2 cellular contexts compared by ENCODE assay signal in the genomic region with DNA sequence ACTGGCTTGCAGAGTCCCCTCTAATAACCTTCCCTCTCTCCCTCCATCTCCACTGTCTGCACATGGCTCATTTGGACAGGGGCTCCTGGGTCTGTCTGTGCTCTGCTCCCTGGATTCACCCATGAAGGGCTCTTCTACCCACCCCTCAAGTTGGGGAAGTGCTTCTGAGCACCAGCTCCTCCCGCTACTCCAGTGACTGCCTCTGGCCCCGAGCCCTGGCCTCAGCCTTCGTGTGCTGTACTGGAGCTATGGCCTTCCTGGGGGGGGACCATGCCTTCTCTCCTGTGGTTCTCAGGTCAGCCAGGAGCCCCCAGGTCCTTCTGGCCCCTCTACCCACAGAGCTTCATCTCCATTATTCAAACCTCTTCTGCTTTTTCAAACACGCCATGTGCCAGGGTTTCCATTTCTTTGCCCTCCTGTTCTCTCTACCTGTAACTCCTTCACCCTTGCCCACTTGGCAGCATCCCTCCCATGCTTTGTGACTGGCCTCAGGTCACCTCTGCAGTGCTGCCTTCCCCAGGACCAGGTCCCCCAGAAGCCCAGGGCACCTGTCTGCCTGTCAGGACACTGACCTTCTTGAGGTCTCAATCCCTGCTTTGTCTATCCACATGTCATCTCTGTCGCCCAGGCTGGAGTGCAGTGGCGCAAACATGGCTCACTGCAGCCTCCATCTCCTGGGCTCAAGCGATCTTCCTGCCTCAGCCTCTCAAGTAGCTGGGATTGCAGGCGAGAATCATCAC.
TF ChIP-seq lines count a peak whose summit lies in the region.

No MANE protein-coding gene starts in this region.

TF ChIP-seq in A549, 52 proteins besides CTCF, POLR2A, EP300 and RAD21:
- no peak for TF ChIP-seq MYC (IDR thresholded peaks at IDR 0.05; ENCODE audit: borderline replicate concordance, low read length)

TF ChIP-seq in HepG2, 621 proteins besides CTCF, POLR2A, EP300 and RAD21:
- TF ChIP-seq, protein P1, sequence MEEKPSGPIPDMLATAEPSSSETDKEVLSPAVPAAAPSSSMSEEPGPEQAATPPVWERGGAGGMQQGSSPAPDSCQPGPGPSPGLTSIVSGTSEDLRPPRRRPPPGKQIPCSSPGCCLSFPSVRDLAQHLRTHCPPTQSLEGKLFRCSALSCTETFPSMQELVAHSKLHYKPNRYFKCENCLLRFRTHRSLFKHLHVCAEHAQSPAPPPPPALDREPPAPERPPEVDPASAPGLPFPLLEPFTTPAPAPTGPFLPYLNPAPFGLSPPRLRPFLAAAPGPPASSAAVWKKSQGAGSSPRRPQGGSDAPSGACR (CRISPR knock-in tag; IDR thresholded peaks at IDR 0.05), result no peak
- TF ChIP-seq ZNF335 (CRISPR knock-in tag; IDR thresholded peaks at IDR 0.05) (no peak), ZFP90 (CRISPR knock-in tag; IDR thresholded peaks at IDR 0.05; ENCODE audit: borderline replicate concordance) (no peak), NFIB (CRISPR knock-in tag; IDR thresholded peaks at IDR 0.05; ENCODE audit: borderline replicate concordance) (no peak), RFX1 (IDR thresholded peaks at IDR 0.05) (no peak), TCF7L2 (IDR thresholded peaks at IDR 0.05; ENCODE audit: low read depth, low read length) (no peak)
- TF ChIP-seq, protein P2, sequence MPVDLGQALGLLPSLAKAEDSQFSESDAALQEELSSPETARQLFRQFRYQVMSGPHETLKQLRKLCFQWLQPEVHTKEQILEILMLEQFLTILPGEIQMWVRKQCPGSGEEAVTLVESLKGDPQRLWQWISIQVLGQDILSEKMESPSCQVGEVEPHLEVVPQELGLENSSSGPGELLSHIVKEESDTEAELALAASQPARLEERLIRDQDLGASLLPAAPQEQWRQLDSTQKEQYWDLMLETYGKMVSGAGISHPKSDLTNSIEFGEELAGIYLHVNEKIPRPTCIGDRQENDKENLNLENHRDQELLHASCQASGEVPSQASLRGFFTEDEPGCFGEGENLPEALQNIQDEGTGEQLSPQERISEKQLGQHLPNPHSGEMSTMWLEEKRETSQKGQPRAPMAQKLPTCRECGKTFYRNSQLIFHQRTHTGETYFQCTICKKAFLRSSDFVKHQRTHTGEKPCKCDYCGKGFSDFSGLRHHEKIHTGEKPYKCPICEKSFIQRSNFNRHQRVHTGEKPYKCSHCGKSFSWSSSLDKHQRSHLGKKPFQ (CRISPR knock-in tag; IDR thresholded peaks at IDR 0.05; ENCODE audit: insufficient replicate concordance), result no peak
- TF ChIP-seq, protein P3, sequence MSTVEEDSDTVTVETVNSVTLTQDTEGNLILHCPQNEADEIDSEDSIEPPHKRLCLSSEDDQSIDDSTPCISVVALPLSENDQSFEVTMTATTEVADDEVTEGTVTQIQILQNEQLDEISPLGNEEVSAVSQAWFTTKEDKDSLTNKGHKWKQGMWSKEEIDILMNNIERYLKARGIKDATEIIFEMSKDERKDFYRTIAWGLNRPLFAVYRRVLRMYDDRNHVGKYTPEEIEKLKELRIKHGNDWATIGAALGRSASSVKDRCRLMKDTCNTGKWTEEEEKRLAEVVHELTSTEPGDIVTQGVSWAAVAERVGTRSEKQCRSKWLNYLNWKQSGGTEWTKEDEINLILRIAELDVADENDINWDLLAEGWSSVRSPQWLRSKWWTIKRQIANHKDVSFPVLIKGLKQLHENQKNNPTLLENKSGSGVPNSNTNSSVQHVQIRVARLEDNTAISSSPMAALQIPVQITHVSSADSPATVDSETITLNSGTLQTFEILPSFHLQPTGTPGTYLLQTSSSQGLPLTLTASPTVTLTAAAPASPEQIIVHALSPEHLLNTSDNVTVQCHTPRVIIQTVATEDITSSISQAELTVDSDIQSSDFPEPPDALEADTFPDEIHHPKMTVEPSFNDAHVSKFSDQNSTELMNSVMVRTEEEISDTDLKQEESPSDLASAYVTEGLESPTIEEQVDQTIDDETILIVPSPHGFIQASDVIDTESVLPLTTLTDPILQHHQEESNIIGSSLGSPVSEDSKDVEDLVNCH (CRISPR knock-in tag; IDR thresholded peaks at IDR 0.05), result no peak
- TF ChIP-seq, protein P4, sequence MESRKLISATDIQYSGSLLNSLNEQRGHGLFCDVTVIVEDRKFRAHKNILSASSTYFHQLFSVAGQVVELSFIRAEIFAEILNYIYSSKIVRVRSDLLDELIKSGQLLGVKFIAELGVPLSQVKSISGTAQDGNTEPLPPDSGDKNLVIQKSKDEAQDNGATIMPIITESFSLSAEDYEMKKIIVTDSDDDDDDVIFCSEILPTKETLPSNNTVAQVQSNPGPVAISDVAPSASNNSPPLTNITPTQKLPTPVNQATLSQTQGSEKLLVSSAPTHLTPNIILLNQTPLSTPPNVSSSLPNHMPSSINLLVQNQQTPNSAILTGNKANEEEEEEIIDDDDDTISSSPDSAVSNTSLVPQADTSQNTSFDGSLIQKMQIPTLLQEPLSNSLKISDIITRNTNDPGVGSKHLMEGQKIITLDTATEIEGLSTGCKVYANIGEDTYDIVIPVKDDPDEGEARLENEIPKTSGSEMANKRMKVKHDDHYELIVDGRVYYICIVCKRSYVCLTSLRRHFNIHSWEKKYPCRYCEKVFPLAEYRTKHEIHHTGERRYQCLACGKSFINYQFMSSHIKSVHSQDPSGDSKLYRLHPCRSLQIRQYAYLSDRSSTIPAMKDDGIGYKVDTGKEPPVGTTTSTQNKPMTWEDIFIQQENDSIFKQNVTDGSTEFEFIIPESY (CRISPR knock-in tag; IDR thresholded peaks at IDR 0.05), result no peak
